12 cellular contexts compared by ENCODE assay signal in genomic region chr18:36662000-36662399, GRCh38.
DNase-seq lines count a peak whose midpoint lies in the region; ATAC-seq and TF ChIP-seq lines count a peak whose summit lies in the region.
"Had no signal": no experiment of that assay in that cellular context is flagged by ENCODE, and none has a peak within 500 bp of the region (broad histone marks: within the 10 kb centered on the region; RNA-seq: fewer than 3 reads in every experiment).

No MANE protein-coding gene starts in this region.

- H3K36me3 ChIP-seq in BE2C: no peaks in the 10 kb centered on the region
- H3K36me3 ChIP-seq in RWPE2 (ENCODE audit: low read depth): no peaks in the 10 kb centered on the region
- H3K36me3 ChIP-seq in gastroesophageal sphincter: peaks cover 0 to 10% of the 10 kb centered on the region in 2 donors

- H3K4me3 ChIP-seq in BE2C (ENCODE audit: low read depth, low read length) (no peak overlapping the region), RWPE2 (ENCODE audit: severe bottlenecking) (no peak overlapping the region), gastroesophageal sphincter (no peak overlapping the region)

- no peak overlapping the region for H3K27ac ChIP-seq in RWPE2 (ENCODE audit: poor library complexity, severe bottlenecking)
- H3K27ac ChIP-seq in gastroesophageal sphincter: no peak overlapping the region

- peak; percentile 39 for TF ChIP-seq CTCF in BE2C (IDR thresholded peaks at IDR 0.05; ENCODE audit: low read depth, low read length)
- peak; percentile 60 for TF ChIP-seq CTCF in GM13977 (IDR thresholded peaks at IDR 0.05; ENCODE audit: extremely low read depth, insufficient read depth, missing control alignments)
- peak; percentile 33 for TF ChIP-seq CTCF in RWPE2 (IDR thresholded peaks at IDR 0.05; ENCODE audit: poor library complexity, severe bottlenecking)
- TF ChIP-seq CTCF in gastroesophageal sphincter (IDR thresholded peaks at IDR 0.05): peak in 1 of 4 experiments; percentile 21

- ATAC-seq in RWPE2 (ENCODE audit: low read depth) (peak; percentile 45; the same call in 2 of the 3 replicates), gastroesophageal sphincter (no peak)
- ATAC-seq: stimulated activated naive CD8-positive, alpha-beta T cell treated with anti-CD3 and anti-CD28 coated beads, Interleukin-15, amount 100 ng/mL, for 72 hours had no signal

- 56 to 85% methylated on average over 2 to 4 of the region's 5 CpGs for WGBS in gastroesophageal sphincter (ENCODE audit: low coverage in 1 of 2), 2 donors

- peak; percentile 21 for DNase-seq in BE2C
- no peak for DNase-seq in GM13977 (ENCODE audit: low spot score)
- DNase-seq in RWPE2 (ENCODE audit: low spot score): no peak
- DNase-seq in iPS-NIHi11 (ENCODE audit: low spot score): peak; percentile 33
- no peak for DNase-seq in middle frontal gyrus (ENCODE audit: extremely low spot score, low spot score)
- no peak for DNase-seq in NCI-H2029 treated with DMSO at 0.1 percent for 48 hours (lab: John Stamatoyannopoulos, UW)
- no peak for DNase-seq in activated CD4-positive, CD25-positive, alpha-beta regulatory T cell (lab: John Stamatoyannopoulos, UW)
- DNase-seq: activated CD4-positive, alpha-beta memory T cell treated with anti-CD3 and anti-CD28 coated beads for 36 hours; central memory CD4-positive, alpha-beta T cell; OCI-M1; stimulated activated naive CD8-positive, alpha-beta T cell treated with anti-CD3 and anti-CD28 coated beads, Interleukin-15, amount 100 ng/mL, for 72 hours had no signal

- no peaks in the 10 kb centered on the region for H3K4me1 ChIP-seq in BE2C
- H3K4me1 ChIP-seq in RWPE2 (ENCODE audit: insufficient read depth, poor library complexity, severe bottlenecking): peaks cover 4% of the 10 kb centered on the region
- H3K4me1 ChIP-seq in gastroesophageal sphincter: no peaks in the 10 kb centered on the region

- H3K27me3 ChIP-seq in BE2C (no peaks in the 10 kb centered on the region), RWPE2 (ENCODE audit: insufficient read depth, poor library complexity, severe bottlenecking) (no peaks in the 10 kb centered on the region), gastroesophageal sphincter (no peaks in the 10 kb centered on the region)

- no peak for TF ChIP-seq POLR2A in gastroesophageal sphincter (IDR thresholded peaks at IDR 0.05)

- no peak for TF ChIP-seq EP300 in gastroesophageal sphincter (IDR thresholded peaks at IDR 0.05)

- H3K9me3 ChIP-seq in BE2C (no peaks in the 10 kb centered on the region), RWPE2 (ENCODE audit: severe bottlenecking) (no peaks in the 10 kb centered on the region), gastroesophageal sphincter (no peaks in the 10 kb centered on the region)

- in situ Hi-C loops in GM13977 (cut with MboI; ENCODE audit: low pct_unique_long_range_greater_than_20kb, low sequenced_read_pairs, unreplicated experiment): no loop called here

Comparison
In these comparisons a context has a peak if more than half of its experiments do, and no peak if none do; other contexts are left out.
1. DNase-seq: peak in BE2C (single experiment) and iPS-NIHi11 (single experiment); none in GM13977 (single experiment), RWPE2 (single experiment), middle frontal gyrus (single experiment), NCI-H2029 treated with DMSO at 0.1 percent for 48 hours (single experiment) and activated CD4-positive, CD25-positive, alpha-beta regulatory T cell (0 of 4).